ENCODE assay signal across 8 cellular contexts in genomic region chr14:35807131-35807961, GRCh38. TPM values are rescaled to one million over a fixed set of nuclear protein-coding genes. Genes with fewer than 3 reads are reported as not detected.
DNase-seq lines count a peak whose midpoint lies in the region; ATAC-seq, FAIRE-seq and TF ChIP-seq lines count a peak whose summit lies in the region.

No MANE protein-coding gene starts in this region.

- H3K79me2 ChIP-seq in DOHH2 (ENCODE audit: control insufficient read depth, low read length) (peaks cover 30% of the 10 kb centered on the region), OCI-LY7 (ENCODE audit: insufficient read depth, low read depth, low read length) (peaks cover 26% of the 10 kb centered on the region; the same call in 1 of the 2 replicates)

- ATAC-seq in pancreas (no peak), GM18909 (IDR thresholded peaks at IDR 0.05; ENCODE audit: poor library complexity, unreplicated experiment) (no peak)

- 32 to 44% methylated on average over 8 of the region's 8 CpGs for WGBS in pancreas, 2 donors

- H3K9me3 ChIP-seq in DOHH2 (ENCODE audit: control insufficient read depth, insufficient read depth, low read length) (no peaks in the 10 kb centered on the region), OCI-LY7 (ENCODE audit: low read length) (no peaks in the 10 kb centered on the region), pancreas (no peaks in the 10 kb centered on the region), uterus (no peaks in the 10 kb centered on the region)

- POLR2A ChIA-PET in OCI-LY7 (lab: Charles Lee): interaction anchor here (0.8 to 1.6 kb wide), 6 partner anchors 10 to 130 kb away, joined by 3 to 6 read pairs (median 4); partner anchors contain the start of gene BRMS1L

- TF ChIP-seq POLR2A in uterus (IDR thresholded peaks at IDR 0.05): no peak

- H4K20me1 ChIP-seq in DOHH2 (ENCODE audit: control insufficient read depth, insufficient read depth, low read depth, low read length) (no peaks in the 10 kb centered on the region), OCI-LY7 (ENCODE audit: insufficient read depth, low read length) (no peaks in the 10 kb centered on the region)

- TSS peak; percentile 64 for BruUV-seq in OCI-LY7 (replicated peaks; lab: Mats Ljungman, UMichigan)

- no peak overlapping the region for H3K27ac Mint-ChIP-seq in endothelial cell (ENCODE audit: unreplicated experiment)

- H3K27me3 Mint-ChIP-seq in endothelial cell (ENCODE audit: unreplicated experiment): peaks cover 3% of the 10 kb centered on the region

- DNase-seq in OCI-LY7 (ENCODE audit: low spot score) (no peak), endothelial cell (ENCODE audit: low spot score) (no peak), pancreas (no peak), cerebellar cortex (ENCODE audit: low spot score) (no peak), uterus (no peak), C1 segment of cervical spinal cord (lab: John Stamatoyannopoulos, UW) (no peak)

- no peaks in the 10 kb centered on the region for H3K9me3 Mint-ChIP-seq in endothelial cell (ENCODE audit: unreplicated experiment)

- no peaks in the 10 kb centered on the region for H3K36me3 Mint-ChIP-seq in endothelial cell (ENCODE audit: low read depth, unreplicated experiment)

- CTCF ChIA-PET in OCI-LY7 (lab: Charles Lee; ENCODE audit: unreplicated experiment): no interaction called here

- H3K9me2 ChIP-seq in DOHH2 (replicated peaks; ENCODE audit: control insufficient read depth, low read length) (no peaks in the 10 kb centered on the region), OCI-LY7 (ENCODE audit: insufficient read depth, low read length) (no peaks in the 10 kb centered on the region)

- peaks cover 20% of the 10 kb centered on the region for H3K4me1 ChIP-seq in DOHH2 (ENCODE audit: control insufficient read depth, low read length)
- peaks cover 19% of the 10 kb centered on the region for H3K4me1 ChIP-seq in OCI-LY7 (ENCODE audit: insufficient read depth, low read length, poor library complexity, severe bottlenecking)
- peaks cover 4 to 17% (median 12%) of the 10 kb centered on the region in 3 donors for H3K4me1 ChIP-seq in pancreas
- H3K4me1 ChIP-seq in uterus: peaks cover 0 to 7% of the 10 kb centered on the region in 2 donors

- H3K4me3 Mint-ChIP-seq in endothelial cell (ENCODE audit: unreplicated experiment): peak overlapping the region; percentile 94

- no peak overlapping the region for H3K27ac ChIP-seq in DOHH2 (ENCODE audit: low read depth, low read length)
- H3K27ac ChIP-seq in OCI-LY7 (ENCODE audit: low read depth, low read length, poor library complexity, severe bottlenecking): no peak overlapping the region
- H3K27ac ChIP-seq in pancreas: no peak overlapping the region
- no peak overlapping the region for H3K27ac ChIP-seq in uterus

- no peaks in the 10 kb centered on the region; the same call in 1 of the 2 replicates for H3K36me3 ChIP-seq in DOHH2 (ENCODE audit: control insufficient read depth, low read length)
- H3K36me3 ChIP-seq in OCI-LY7 (ENCODE audit: insufficient read depth, low read length): no peaks in the 10 kb centered on the region; the same call in 1 of the 2 replicates
- H3K36me3 ChIP-seq in pancreas: no peaks in the 10 kb centered on the region
- H3K36me3 ChIP-seq in uterus: no peaks in the 10 kb centered on the region

- H3K4me1 Mint-ChIP-seq in endothelial cell (ENCODE audit: unreplicated experiment): peaks cover 9% of the 10 kb centered on the region

- no peaks in the 10 kb centered on the region for H3K27me3 ChIP-seq in DOHH2 (ENCODE audit: control insufficient read depth, low read length)
- no peaks in the 10 kb centered on the region for H3K27me3 ChIP-seq in pancreas
- H3K27me3 ChIP-seq in uterus: no peaks in the 10 kb centered on the region

- H2AFZ ChIP-seq in OCI-LY7 (ENCODE audit: low read length): no peak overlapping the region

- FAIRE-seq in pancreas (lab: Jason Lieb, UNC): no peak

- H3K4me3 ChIP-seq in DOHH2 (ENCODE audit: low read length) (peak overlapping the region; percentile 96), OCI-LY7 (ENCODE audit: low read depth, low read length, poor library complexity, severe bottlenecking) (peak overlapping the region; percentile 73), pancreas (peak overlapping the region in 3 of 4 donors; percentile 61 to 77 (median 62)), uterus (peak overlapping the region in 1 of 2 donors; percentile 64)

- peaks cover 16% of the 10 kb centered on the region for H3F3A ChIP-seq in DOHH2 (ENCODE audit: control insufficient read depth, insufficient read depth)

- H3K4me2 ChIP-seq in DOHH2 (ENCODE audit: low read length) (peak overlapping the region; percentile 85), OCI-LY7 (ENCODE audit: low read length) (peak overlapping the region; percentile 92)

- intact Hi-C loops in OCI-LY7 (cut with micrococcal nuclease; ENCODE audit: unreplicated experiment) (loop anchor here (5.0 kb wide), 2 partner anchors 685 to 760 kb away; partner anchors contain the start of genes FAM177A1, PPP2R3C and PRORP), pancreas (cut with DNase I) (no loop called here), uterus (cut with DNase I; ENCODE audit: low total_unique reads) (no loop called here)

- TF ChIP-seq CTCF in DOHH2 (IDR thresholded peaks at IDR 0.05; ENCODE audit: low read depth, low read length, poor library complexity, severe bottlenecking) (no peak), OCI-LY7 (conservative IDR thresholded peaks at IDR 0.05; ENCODE audit: low read length) (no peak), endothelial cell (IDR thresholded peaks at IDR 0.05; ENCODE audit: unreplicated experiment) (no peak), pancreas (IDR thresholded peaks at IDR 0.05) (no peak), uterus (IDR thresholded peaks at IDR 0.05) (no peak)

RNA-seq across cellular contexts. Expression of gene RALGAPA1, which starts 1.7 kb away (rescaled TPM):
- total RNA-seq in OCI-LY7 (2014; rRNA removed; shearing (Covaris generic)): 25.5 and 27.6 TPM in 2 replicates
- total RNA-seq in OCI-LY7 (2022): 36.5 and 39.0 TPM in 2 replicates
- 29.0 TPM for total RNA-seq in endothelial cell (ENCODE audit: unreplicated experiment)
- 10 to 100 TPM; 27.0 to 35.4 (median 29.5) TPM for total RNA-seq in pancreas
- 10 to 100 TPM; 16.0 to 19.7 TPM for polyA plus RNA-seq in pancreas
- total RNA-seq in uterus: 100 to 1,000 TPM in 2 of 4 donors, 10 to 100 TPM in 2; 44.1 to 138 (median 108) TPM

RNA-seq across cellular contexts. Expression of gene BRMS1L, which starts 18.8 kb away (rescaled TPM):
- total RNA-seq in OCI-LY7 (2014; rRNA removed; shearing (Covaris generic)): 4.5 and 7.8 TPM in 2 replicates
- total RNA-seq in OCI-LY7 (2022) (5.7 and 8.1 TPM in 2 replicates), endothelial cell (ENCODE audit: unreplicated experiment) (16.8 TPM), pancreas (1 to 10 TPM; 1.5 to 3.7 (median 2.0) TPM), uterus (10 to 100 TPM in 2 of 4 donors, 1 to 10 TPM in 2; 1.5 to 16.3 (median 8.5) TPM)
- 1 to 10 TPM; 1.5 to 3.8 TPM for polyA plus RNA-seq in pancreas
